ENCODE assay signal across 35 cellular contexts in genomic region chr14:35211067-35211466, GRCh38.
"Had no signal": no experiment of that assay in that cellular context is flagged by ENCODE, and none has a peak within 500 bp of the region (broad histone marks: within the 10 kb centered on the region; RNA-seq: fewer than 3 reads in every experiment).

No MANE protein-coding gene starts in this region.

- H3K36me3 ChIP-seq: MG63 had no signal

- DNase-seq: MG63, MM.1S, MV-4-11, NCI-H1048, NCI-H1092, NCI-H1092 treated with DMSO at 0.1 percent for 48 hours, NCI-H1105, NCI-H1105 treated with DMSO at 0.1 percent for 48 hours, NCI-H1417, NCI-H1417 treated with DMSO at 0.1 percent for 48 hours, NCI-H1436, NCI-H1436 treated with DMSO at 0.1 percent for 48 hours, NCI-H146, NCI-H1694, NCI-H1694 treated with DMSO at 0.1 percent for 48 hours, NCI-H187, NCI-H187 treated with DMSO at 0.1 percent for 48 hours, NCI-H1930, NCI-H2029, NCI-H2029 treated with DMSO at 0.1 percent for 48 hours, NCI-H2081, NCI-H2081 treated with DMSO at 0.1 percent for 48 hours, NCI-H2107, NCI-H2171, NCI-H2171 treated with DMSO at 0.1 percent for 48 hours, NCI-H2227 treated with DMSO at 0.1 percent for 48 hours, NCI-H226, NCI-H345, NCI-H446, NCI-H446 treated with DMSO at 0.1 percent for 48 hours, NCI-H510A, NCI-H510A treated with DMSO at 0.1 percent for 48 hours, NCI-H524, NCI-H524 treated with DMSO at 0.1 percent for 48 hours, NCI-H526 had no signal

- H3K27me3 ChIP-seq: MG63 had no signal

- H3K9me3 ChIP-seq: MG63 had no signal

- H3K4me3 ChIP-seq: MG63 had no signal
